ENCODE assay signal across 17 cellular contexts in genomic region chr1:221274373-221274772, GRCh38.
DNase-seq lines count a peak whose midpoint lies in the region; FAIRE-seq and TF ChIP-seq lines count a peak whose summit lies in the region.
"Had no signal": no experiment of that assay in that cellular context is flagged by ENCODE, and none has a peak within 500 bp of the region (broad histone marks: within the 10 kb centered on the region; RNA-seq: fewer than 3 reads in every experiment).

No MANE protein-coding gene starts in this region.

- peak; percentile 97 for DNase-seq in DMS 273 treated with DMSO at 0.1 percent for 48 hours (lab: John Stamatoyannopoulos, UW)
- peak; percentile 99 for DNase-seq in NCI-H146 (lab: John Stamatoyannopoulos, UW)
- peak; percentile 98 for DNase-seq in NCI-H524 treated with DMSO at 0.1 percent for 48 hours (lab: John Stamatoyannopoulos, UW)
- DNase-seq in iPS-NIHi11 (ENCODE audit: low spot score), result peak; percentile 33
- DNase-seq in activated naive CD8-positive, alpha-beta T cell treated with anti-CD3 and anti-CD28 coated beads for 36 hours, result no peak
- no peak for DNase-seq in H54 (ENCODE audit: insufficient read length, low spot score)
- DNase-seq in mammary epithelial cell, result no peak
- DNase-seq in stimulated activated CD4-positive, alpha-beta T cell treated with anti-CD3 and anti-CD28 coated beads, Interleukin-4, amount 100 ng/mL, for 24 hours, result no peak
- DNase-seq: activated CD4-positive, alpha-beta T cell treated with anti-CD3 and anti-CD28 coated beads, Interleukin-2, amount 50 U/mL, for 4 hours; CD8-positive, alpha-beta T cell; central memory CD4-positive, alpha-beta T cell; GF-D8; IMR-90; naive thymus-derived CD4-positive, alpha-beta T cell; stimulated activated naive CD8-positive, alpha-beta T cell treated with anti-CD3 and anti-CD28 coated beads, Interleukin-15, amount 100 ng/mL, for 72 hours had no signal

- H3K36me3 Mint-ChIP-seq in activated naive CD8-positive, alpha-beta T cell treated with anti-CD3 and anti-CD28 coated beads for 36 hours, result no peaks in the 10 kb centered on the region
- H3K36me3 Mint-ChIP-seq: CD8-positive, alpha-beta T cell; naive thymus-derived CD4-positive, alpha-beta T cell had no signal

- no TSS peak for BruUV-seq in mammary epithelial cell (replicated peaks; lab: Mats Ljungman, UMichigan)

- H3K4me3 Mint-ChIP-seq in activated naive CD8-positive, alpha-beta T cell treated with anti-CD3 and anti-CD28 coated beads for 36 hours, result no peak overlapping the region
- H3K4me3 Mint-ChIP-seq: CD8-positive, alpha-beta T cell; naive thymus-derived CD4-positive, alpha-beta T cell; stimulated activated naive CD8-positive, alpha-beta T cell treated with anti-CD3 and anti-CD28 coated beads, Interleukin-15, amount 100 ng/mL, for 72 hours had no signal

- H3K4me1 Mint-ChIP-seq in activated naive CD8-positive, alpha-beta T cell treated with anti-CD3 and anti-CD28 coated beads for 36 hours, result peaks cover 3% of the 10 kb centered on the region
- H3K4me1 Mint-ChIP-seq: stimulated activated naive CD8-positive, alpha-beta T cell treated with anti-CD3 and anti-CD28 coated beads, Interleukin-15, amount 100 ng/mL, for 72 hours had no signal

- no peak overlapping the region for H3K27ac ChIP-seq in mammary epithelial cell (ENCODE audit: insufficient read depth, low read depth, low read length)
- H3K27ac ChIP-seq: SJSA1 had no signal

- H3K4me2 ChIP-seq in mammary epithelial cell (ENCODE audit: insufficient read depth, low read depth, low read length), result no peak overlapping the region

- peaks cover 29% of the 10 kb centered on the region for H3K27me3 Mint-ChIP-seq in activated naive CD8-positive, alpha-beta T cell treated with anti-CD3 and anti-CD28 coated beads for 36 hours

- FAIRE-seq in H54 (lab: Jason Lieb, UNC), result no peak
- FAIRE-seq: urothelium cell line had no signal

- CTCF ChIA-PET in mammary epithelial cell (lab: Charles Lee; ENCODE audit: low non-redundant PET), result no interaction called here

- H3K9ac ChIP-seq in mammary epithelial cell (ENCODE audit: insufficient read depth, low read length), result no peak overlapping the region

- no peaks in the 10 kb centered on the region for H4K20me1 ChIP-seq in mammary epithelial cell (ENCODE audit: insufficient read depth, low read length)

- H3K36me3 ChIP-seq in mammary epithelial cell (ENCODE audit: insufficient read depth, low read length), result no peaks in the 10 kb centered on the region
- H3K36me3 ChIP-seq: SJSA1 had no signal

- in situ Hi-C loops in mammary epithelial cell (cut with MboI; ENCODE audit: low sequenced_read_pairs in 2 of 2), result no loop called here

- H3K4me1 ChIP-seq in mammary epithelial cell (ENCODE audit: insufficient read depth, low read length), result no peaks in the 10 kb centered on the region
- H3K4me1 ChIP-seq: SJSA1 had no signal

- H3K4me3 ChIP-seq in mammary epithelial cell (replicated peaks in 1 of 3; ENCODE audit: insufficient read depth in 1 of 3, low read depth in 2 of 3, low read length in 3 of 3), result no peak overlapping the region
- H3K4me3 ChIP-seq: SJSA1 had no signal

- H3K27ac Mint-ChIP-seq in activated naive CD8-positive, alpha-beta T cell treated with anti-CD3 and anti-CD28 coated beads for 36 hours, result no peak overlapping the region
- H3K27ac Mint-ChIP-seq: CD8-positive, alpha-beta T cell; naive thymus-derived CD4-positive, alpha-beta T cell; stimulated activated naive CD8-positive, alpha-beta T cell treated with anti-CD3 and anti-CD28 coated beads, Interleukin-15, amount 100 ng/mL, for 72 hours had no signal

- no peak for TF ChIP-seq POLR2A in H54 (IDR thresholded peaks at IDR 0.05; ENCODE audit: low read depth, low read length)

- H3K9me3 Mint-ChIP-seq in activated naive CD8-positive, alpha-beta T cell treated with anti-CD3 and anti-CD28 coated beads for 36 hours, result no peaks in the 10 kb centered on the region
- H3K9me3 Mint-ChIP-seq: CD8-positive, alpha-beta T cell; stimulated activated naive CD8-positive, alpha-beta T cell treated with anti-CD3 and anti-CD28 coated beads, Interleukin-15, amount 100 ng/mL, for 72 hours had no signal

- H3K27me3 ChIP-seq in mammary epithelial cell (ENCODE audit: insufficient read depth, low read length), result peaks cover 2% of the 10 kb centered on the region
- H3K27me3 ChIP-seq: SJSA1 had no signal

- no peaks in the 10 kb centered on the region for H3K79me2 ChIP-seq in mammary epithelial cell (ENCODE audit: insufficient read depth, low read length)

- intact Hi-C loops in mammary epithelial cell (cut with micrococcal nuclease), result no loop called here

- H2AFZ ChIP-seq in mammary epithelial cell (ENCODE audit: low read depth, low read length), result no peak overlapping the region

- no peak for TF ChIP-seq CTCF in mammary epithelial cell (conservative IDR thresholded peaks at IDR 0.05 in 1 of 2, IDR thresholded peaks at IDR 0.05 in 1 of 2; ENCODE audit: extremely low read depth in 1 of 2, insufficient read depth in 1 of 2, low read depth in 1 of 2, low read length in 2 of 2)

- 71% methylated on average over 6 of the region's 6 CpGs for WGBS in mammary epithelial cell (ENCODE audit: low coverage, missing lambda C conversion rate)

- dilution Hi-C loops in mammary epithelial cell (cut with HindIII; ENCODE audit: low sequenced_read_pairs), result no loop called here

- H3K9me3 ChIP-seq in mammary epithelial cell (replicated peaks; ENCODE audit: insufficient read depth, low read length), result no peaks in the 10 kb centered on the region
- H3K9me3 ChIP-seq: SJSA1 had no signal

Comparison
In these comparisons a context has a peak if more than half of its experiments do, and no peak if none do; other contexts are left out.
1. DNase-seq: peak in DMS 273 treated with DMSO at 0.1 percent for 48 hours (single experiment), NCI-H146 (single experiment), NCI-H524 treated with DMSO at 0.1 percent for 48 hours (single experiment) and iPS-NIHi11 (single experiment); none in activated naive CD8-positive, alpha-beta T cell treated with anti-CD3 and anti-CD28 coated beads for 36 hours (single experiment), H54 (single experiment), mammary epithelial cell (single experiment) and stimulated activated CD4-positive, alpha-beta T cell treated with anti-CD3 and anti-CD28 coated beads, Interleukin-4, amount 100 ng/mL, for 24 hours (single experiment).